Comparison of ENCODE assay signal across 1 cellular context in the genomic region with DNA sequence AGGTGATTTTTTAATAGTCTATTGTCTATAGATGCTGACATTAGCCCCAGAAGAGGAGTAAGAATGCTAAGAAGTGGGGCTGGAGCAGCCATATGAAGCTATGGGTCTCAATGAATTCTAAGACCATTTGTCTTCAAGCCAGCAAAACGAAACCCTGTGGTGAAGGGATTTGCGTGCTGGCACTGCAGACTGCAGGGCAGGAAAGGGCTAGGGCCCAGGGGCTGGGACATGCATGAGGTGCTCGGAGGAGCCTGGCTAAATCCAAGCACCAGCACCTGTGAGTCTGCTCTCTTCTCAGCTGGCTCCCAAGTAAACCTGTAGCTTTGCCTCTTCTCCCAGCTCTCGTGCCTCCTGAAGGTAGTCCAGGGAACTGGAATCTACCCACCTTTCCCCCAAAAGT.
TF ChIP-seq lines count a peak whose summit lies in the region.

No MANE protein-coding gene starts in this region.

TF ChIP-seq in HepG2, 621 proteins besides CTCF, POLR2A, EP300 and RAD21:
- no peak for TF ChIP-seq CHCHD3 (CRISPR knock-in tag; IDR thresholded peaks at IDR 0.05)
- TF ChIP-seq, protein P1, sequence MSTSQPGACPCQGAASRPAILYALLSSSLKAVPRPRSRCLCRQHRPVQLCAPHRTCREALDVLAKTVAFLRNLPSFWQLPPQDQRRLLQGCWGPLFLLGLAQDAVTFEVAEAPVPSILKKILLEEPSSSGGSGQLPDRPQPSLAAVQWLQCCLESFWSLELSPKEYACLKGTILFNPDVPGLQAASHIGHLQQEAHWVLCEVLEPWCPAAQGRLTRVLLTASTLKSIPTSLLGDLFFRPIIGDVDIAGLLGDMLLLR (CRISPR knock-in tag; IDR thresholded peaks at IDR 0.05): no peak
- TF ChIP-seq, protein P2, sequence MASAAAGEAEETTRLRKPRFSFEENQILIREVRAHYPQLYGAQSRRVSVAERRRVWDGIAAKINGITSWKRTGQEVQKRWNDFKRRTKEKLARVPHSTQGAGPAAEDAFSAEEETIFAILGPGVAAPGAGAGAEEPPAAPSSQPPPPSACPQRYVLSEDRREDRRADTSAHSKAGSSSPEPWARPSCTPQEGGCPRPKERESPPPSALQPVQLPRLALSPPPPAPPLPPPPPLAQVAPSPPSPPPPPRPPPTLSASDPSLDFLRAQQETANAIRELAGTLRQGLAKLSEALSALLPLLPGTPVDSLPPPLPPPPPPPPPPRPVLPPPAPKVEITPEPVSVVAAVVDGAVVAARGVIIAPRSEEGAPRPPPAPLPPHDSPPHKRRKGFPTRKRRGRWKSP (CRISPR knock-in tag; IDR thresholded peaks at IDR 0.05): no peak
- TF ChIP-seq, protein P3, sequence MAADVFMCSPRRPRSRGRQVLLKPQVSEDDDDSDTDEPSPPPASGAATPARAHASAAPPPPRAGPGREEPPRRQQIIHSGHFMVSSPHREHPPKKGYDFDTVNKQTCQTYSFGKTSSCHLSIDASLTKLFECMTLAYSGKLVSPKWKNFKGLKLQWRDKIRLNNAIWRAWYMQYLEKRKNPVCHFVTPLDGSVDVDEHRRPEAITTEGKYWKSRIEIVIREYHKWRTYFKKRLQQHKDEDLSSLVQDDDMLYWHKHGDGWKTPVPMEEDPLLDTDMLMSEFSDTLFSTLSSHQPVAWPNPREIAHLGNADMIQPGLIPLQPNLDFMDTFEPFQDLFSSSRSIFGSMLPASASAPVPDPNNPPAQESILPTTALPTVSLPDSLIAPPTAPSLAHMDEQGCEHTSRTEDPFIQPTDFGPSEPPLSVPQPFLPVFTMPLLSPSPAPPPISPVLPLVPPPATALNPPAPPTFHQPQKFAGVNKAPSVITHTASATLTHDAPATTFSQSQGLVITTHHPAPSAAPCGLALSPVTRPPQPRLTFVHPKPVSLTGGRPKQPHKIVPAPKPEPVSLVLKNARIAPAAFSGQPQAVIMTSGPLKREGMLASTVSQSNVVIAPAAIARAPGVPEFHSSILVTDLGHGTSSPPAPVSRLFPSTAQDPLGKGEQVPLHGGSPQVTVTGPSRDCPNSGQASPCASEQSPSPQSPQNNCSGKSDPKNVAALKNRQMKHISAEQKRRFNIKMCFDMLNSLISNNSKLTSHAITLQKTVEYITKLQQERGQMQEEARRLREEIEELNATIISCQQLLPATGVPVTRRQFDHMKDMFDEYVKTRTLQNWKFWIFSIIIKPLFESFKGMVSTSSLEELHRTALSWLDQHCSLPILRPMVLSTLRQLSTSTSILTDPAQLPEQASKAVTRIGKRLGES (CRISPR knock-in tag; IDR thresholded peaks at IDR 0.05; ENCODE audit: borderline replicate concordance): no peak
- TF ChIP-seq CHD2 (IDR thresholded peaks at IDR 0.05; ENCODE audit: low read depth, low read length): no peak
- TF ChIP-seq ZNF317 (CRISPR knock-in tag; IDR thresholded peaks at IDR 0.05): no peak
- no peak for TF ChIP-seq ZNF782 (CRISPR knock-in tag; IDR thresholded peaks at IDR 0.05; ENCODE audit: borderline replicate concordance)
- TF ChIP-seq SALL1 (CRISPR knock-in tag; IDR thresholded peaks at IDR 0.05): no peak
- TF ChIP-seq MED8 (CRISPR knock-in tag; IDR thresholded peaks at IDR 0.05; ENCODE audit: insufficient replicate concordance): no peak
- no peak for TF ChIP-seq CREM (IDR thresholded peaks at IDR 0.05)
- no peak for TF ChIP-seq CREM (CRISPR knock-in tag; IDR thresholded peaks at IDR 0.05)
- TF ChIP-seq, protein P4, sequence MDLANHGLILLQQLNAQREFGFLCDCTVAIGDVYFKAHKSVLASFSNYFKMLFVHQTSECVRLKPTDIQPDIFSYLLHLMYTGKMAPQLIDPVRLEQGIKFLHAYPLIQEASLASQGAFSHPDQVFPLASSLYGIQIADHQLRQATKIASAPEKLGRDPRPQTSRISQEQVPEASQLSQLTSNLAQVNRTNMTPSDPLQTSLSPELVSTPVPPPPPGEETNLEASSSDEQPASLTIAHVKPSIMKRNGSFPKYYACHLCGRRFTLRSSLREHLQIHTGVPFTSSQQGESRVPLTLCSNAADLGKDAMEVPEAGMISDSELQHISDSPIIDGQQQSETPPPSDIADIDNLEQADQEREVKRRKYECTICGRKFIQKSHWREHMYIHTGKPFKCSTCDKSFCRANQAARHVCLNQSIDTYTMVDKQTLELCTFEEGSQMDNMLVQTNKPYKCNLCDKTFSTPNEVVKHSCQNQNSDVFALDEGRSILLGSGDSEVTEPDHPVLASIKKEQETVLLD (CRISPR knock-in tag; IDR thresholded peaks at IDR 0.05; ENCODE audit: low read depth): no peak
- no peak for TF ChIP-seq PHF21A (CRISPR knock-in tag; IDR thresholded peaks at IDR 0.05)
- TF ChIP-seq SPEN (CRISPR knock-in tag; IDR thresholded peaks at IDR 0.05; ENCODE audit: low read depth): no peak
- TF ChIP-seq ZBTB7A (CRISPR knock-in tag; IDR thresholded peaks at IDR 0.05): no peak
- no peak for TF ChIP-seq ZNF274 (CRISPR knock-in tag; IDR thresholded peaks at IDR 0.05)
- no peak for TF ChIP-seq SALL2 (CRISPR knock-in tag; IDR thresholded peaks at IDR 0.05)
- no peak for TF ChIP-seq KAT8 (CRISPR knock-in tag; IDR thresholded peaks at IDR 0.05)
- no peak for TF ChIP-seq ZIK1 (CRISPR knock-in tag; IDR thresholded peaks at IDR 0.05; ENCODE audit: borderline replicate concordance, low read depth)
